9 cellular contexts compared by ENCODE assay signal in genomic region chr1:67830928-67831596, GRCh38. TPM values are rescaled to one million over a fixed set of nuclear protein-coding genes. Genes with fewer than 3 reads are reported as not detected.
DNase-seq lines count a peak whose midpoint lies in the region; ATAC-seq and TF ChIP-seq lines count a peak whose summit lies in the region.
"Had no signal": no experiment of that assay in that cellular context is flagged by ENCODE, and none has a peak within 500 bp of the region (broad histone marks: within the 10 kb centered on the region; RNA-seq: fewer than 3 reads in every experiment).

No MANE protein-coding gene starts in this region.

- H3K27me3 ChIP-seq in HCT116 (ENCODE audit: insufficient read depth, low read length) (no peaks in the 10 kb centered on the region), iPS-20b (ENCODE audit: insufficient read depth, low read length) (peaks cover 45% of the 10 kb centered on the region)

- H3K79me2 ChIP-seq in HCT116 (ENCODE audit: insufficient read depth, low read length) = peaks cover 61% of the 10 kb centered on the region

- no peak overlapping the region for H2AFZ ChIP-seq in HCT116 (ENCODE audit: low read depth, low read length, poor library complexity, severe bottlenecking)

- H3K9ac ChIP-seq in HCT116 (ENCODE audit: low read length) (peak overlapping the region; percentile 69), iPS-20b (ENCODE audit: low read depth, low read length) (peak overlapping the region; percentile 60; the same call in 1 of the 2 replicates)

- RAD21 ChIA-PET in HCT116 (lab: Charles Lee; ENCODE audit: low non-redundant PET in 1 of 2, low total read pairs in 2 of 2, uncharacterized antibody in 2 of 2, unreplicated experiment in 2 of 2) = no interaction called here

- no peaks in the 10 kb centered on the region for H4K20me1 ChIP-seq in HCT116 (ENCODE audit: insufficient read depth)

- TF ChIP-seq CTCF in HCT116 (IDR thresholded peaks at IDR 0.05 in 2 of 3, conservative IDR thresholded peaks at IDR 0.05 in 1 of 3; ENCODE audit: borderline replicate concordance in 1 of 3, insufficient read depth in 1 of 3, low read depth in 2 of 3, low read length in 2 of 3) (no peak), astrocyte of the cerebellum (IDR thresholded peaks at IDR 0.05; ENCODE audit: low read depth, low read length, missing control alignments) (no peak)

- no peaks in the 10 kb centered on the region for H3K36me3 Mint-ChIP-seq in activated CD8-positive, alpha-beta memory T cell treated with anti-CD3 and anti-CD28 coated beads, Interleukin-2, amount 10 ng/mL, durations not matched to agents 7 days and 5 days
- H3K36me3 Mint-ChIP-seq: IgD-negative memory B cell had no signal

- no peak overlapping the region for H3K4me3 Mint-ChIP-seq in activated CD8-positive, alpha-beta memory T cell treated with anti-CD3 and anti-CD28 coated beads, Interleukin-2, amount 10 ng/mL, durations not matched to agents 7 days and 5 days

- H3K36me3 ChIP-seq in HCT116 (ENCODE audit: control insufficient read depth in 1 of 2, insufficient read depth in 2 of 2, low read length in 2 of 2) (peaks cover 0 to 2% of the 10 kb centered on the region in 2 experiments; a peak in 1 of 4 replicates), iPS-20b (ENCODE audit: insufficient read depth, low read depth, low read length) (no peaks in the 10 kb centered on the region)

- TF ChIP-seq POLR2A in HCT116 (IDR thresholded peaks at IDR 0.05; ENCODE audit: borderline replicate concordance, extremely low read depth, insufficient read depth, insufficient read length) = no peak

- intact Hi-C loops in HCT116 (cut with micrococcal nuclease) = loop anchor here (5.0 to 10.0 kb wide), 2 partner anchors 146 to 299 kb away; partner anchors contain the start of gene GADD45A

- H3K9me3 Mint-ChIP-seq in activated CD8-positive, alpha-beta memory T cell treated with anti-CD3 and anti-CD28 coated beads, Interleukin-2, amount 10 ng/mL, durations not matched to agents 7 days and 5 days (ENCODE audit: low read depth) = no peaks in the 10 kb centered on the region
- H3K9me3 Mint-ChIP-seq: IgD-negative memory B cell had no signal

- H3K27ac Mint-ChIP-seq in activated CD8-positive, alpha-beta memory T cell treated with anti-CD3 and anti-CD28 coated beads, Interleukin-2, amount 10 ng/mL, durations not matched to agents 7 days and 5 days = no peak overlapping the region
- H3K27ac Mint-ChIP-seq: IgD-negative memory B cell had no signal

- CTCF ChIA-PET in HCT116 (lab: Charles Lee) = interaction anchor here (0.8 to 2.0 kb wide), 2 partner anchors 19 to 65 kb away, joined by 3 to 5 read pairs; no protein-coding TSS in a partner anchor
- CTCF ChIA-PET in activated CD8-positive, alpha-beta memory T cell treated with anti-CD3 and anti-CD28 coated beads, Interleukin-2, amount 10 ng/mL, durations not matched to agents 7 days and 5 days (lab: Charles Lee) = no interaction called here

- no TSS peak for BruUV-seq in HCT116 (replicated peaks; lab: Mats Ljungman, UMichigan)

- in situ Hi-C loops in astrocyte of the cerebellum (cut with HindIII; ENCODE audit: low sequenced_read_pairs) = no loop called here

- H3K4me1 ChIP-seq in HCT116 (ENCODE audit: control insufficient read depth in 1 of 2, insufficient read depth in 2 of 2, low read length in 2 of 2) (peaks cover 12 to 28% of the 10 kb centered on the region in 2 experiments), iPS-20b (ENCODE audit: insufficient read depth, low read length) (peaks cover 11% of the 10 kb centered on the region; the same call in 1 of the 2 replicates)

- H3K27ac ChIP-seq in HCT116 (ENCODE audit: low read depth, low read length) (peak overlapping the region; percentile 79; the same call in 1 of the 2 replicates), iPS-20b (ENCODE audit: low read length) (no peak overlapping the region), skin epidermis (peak overlapping the region in 17 of 21 experiments; percentile 14 to 97 (median 89))

- TF ChIP-seq RAD21 in HCT116 (IDR thresholded peaks at IDR 0.05; ENCODE audit: low read depth) = no peak

- H3K27me3 Mint-ChIP-seq in activated CD8-positive, alpha-beta memory T cell treated with anti-CD3 and anti-CD28 coated beads, Interleukin-2, amount 10 ng/mL, durations not matched to agents 7 days and 5 days = peaks cover 63% of the 10 kb centered on the region

- POLR2A ChIA-PET in HCT116 (lab: Charles Lee) = interaction anchor here (1.1 to 1.8 kb wide), 2 partner anchors 11 to 19 kb away, joined by 3 to 5 read pairs; no protein-coding TSS in a partner anchor

- peaks cover 17% of the 10 kb centered on the region for H3K4me1 Mint-ChIP-seq in activated CD8-positive, alpha-beta memory T cell treated with anti-CD3 and anti-CD28 coated beads, Interleukin-2, amount 10 ng/mL, durations not matched to agents 7 days and 5 days

- H3K9me2 ChIP-seq in HCT116 (ENCODE audit: insufficient read depth) = no peaks in the 10 kb centered on the region

- H3K4me3 ChIP-seq in HCT116 (replicated peaks in 1 of 2; ENCODE audit: low read depth in 1 of 2, low read length in 2 of 2) (peak overlapping the region; percentile 82 to 84), astrocyte of the cerebellum (ENCODE audit: low read depth, low read length) (peak overlapping the region; percentile 63), iPS-20b (ENCODE audit: low read length) (peak overlapping the region; percentile 79), skin epidermis (peak overlapping the region in 6 of 7 experiments; percentile 53 to 90 (median 72))

- H3K9me3 ChIP-seq in HCT116 (ENCODE audit: control insufficient read depth in 1 of 2, insufficient read depth in 1 of 2, low read depth in 1 of 2, low read length in 2 of 2) = no peaks in the 10 kb centered on the region
- H3K9me3 ChIP-seq in iPS-20b (ENCODE audit: insufficient read depth, low read depth, low read length) = no peaks in the 10 kb centered on the region

- no peak for DNase-seq in HCT116 (ENCODE audit: low read depth, low spot score)
- DNase-seq in astrocyte of the cerebellum (ENCODE audit: low read depth) = no peak
- DNase-seq in activated CD8-positive, alpha-beta memory T cell treated with anti-CD3 and anti-CD28 coated beads, Interleukin-2, amount 10 ng/mL, durations not matched to agents 7 days and 5 days = no peak
- DNase-seq in CD1c-positive myeloid dendritic cell (ENCODE audit: extremely low spot score) = no peak
- no peak for DNase-seq in NCI-H2227 (lab: John Stamatoyannopoulos, UW; ENCODE audit: unreplicated experiment)

- ATAC-seq in HCT116 (no peak), HG02970 (IDR thresholded peaks at IDR 0.05; ENCODE audit: low FRiP score, unreplicated experiment) (no peak)
- no peak for ATAC-seq in activated CD8-positive, alpha-beta memory T cell treated with anti-CD3 and anti-CD28 coated beads, Interleukin-2, amount 10 ng/mL, durations not matched to agents 7 days and 5 days

- H3K4me2 ChIP-seq in HCT116 (ENCODE audit: low read length) = peak overlapping the region; percentile 98

TF ChIP-seq in HCT116, 20 proteins besides CTCF, POLR2A, EP300 and RAD21:
- TF ChIP-seq ZNF274 (IDR thresholded peaks at IDR 0.05; ENCODE audit: low read depth, low read length) = no peak
- no peak for TF ChIP-seq CBX3 (IDR thresholded peaks at IDR 0.05; ENCODE audit: low read depth)
- TF ChIP-seq EGR1 (IDR thresholded peaks at IDR 0.05; ENCODE audit: low read depth) = no peak
- no peak for TF ChIP-seq SIN3A (IDR thresholded peaks at IDR 0.05; ENCODE audit: low read depth)
- TF ChIP-seq ELF1 (IDR thresholded peaks at IDR 0.05; ENCODE audit: borderline replicate concordance, low read depth) = no peak
- TF ChIP-seq EZH2phosphoT487 (IDR thresholded peaks at IDR 0.05; ENCODE audit: borderline replicate concordance) = no peak
- no peak for TF ChIP-seq JUND (IDR thresholded peaks at IDR 0.05)
- TF ChIP-seq ZFX (IDR thresholded peaks at IDR 0.05) = no peak
- no peak for TF ChIP-seq SRF (IDR thresholded peaks at IDR 0.05; ENCODE audit: low read depth)
- TF ChIP-seq SP1 (IDR thresholded peaks at IDR 0.05; ENCODE audit: low read depth) = no peak
- no peak for TF ChIP-seq ATF3 (IDR thresholded peaks at IDR 0.05)
- no peak for TF ChIP-seq MAX (IDR thresholded peaks at IDR 0.05)
- no peak for TF ChIP-seq REST (IDR thresholded peaks at IDR 0.05; ENCODE audit: low read depth)
- no peak for TF ChIP-seq FOSL1 (IDR thresholded peaks at IDR 0.05; ENCODE audit: low read depth)

RNA-seq across cellular contexts. Expression of gene GNG12, which starts 2.2 kb away (rescaled TPM):
- 49.6 TPM for total RNA-seq in HCT116 (2021; ENCODE audit: unreplicated experiment)
- 13.6 and 19.4 TPM in 2 replicates for polyA plus RNA-seq in HCT116 (2012)
- under 1 TPM in 1 of 2 experiments, not detected in 1; 0.33 TPM for total RNA-seq in activated CD8-positive, alpha-beta memory T cell treated with anti-CD3 and anti-CD28 coated beads, Interleukin-2, amount 10 ng/mL, durations not matched to agents 7 days and 5 days
- polyA plus RNA-seq: IgD-negative memory B cell had no signal

Comparison
In these comparisons a context has a peak if more than half of its experiments do, and no peak if none do; other contexts are left out.
1. RNA of gene GNG12, which starts 2.2 kb away (total RNA-seq): 49.6 TPM in HCT116 (single experiment); 0.33 TPM in activated CD8-positive, alpha-beta memory T cell treated with anti-CD3 and anti-CD28 coated beads, Interleukin-2, amount 10 ng/mL, durations not matched to agents 7 days and 5 days; every median in the first group is over 10 times any median in the second.
2. Peak in every context shown above with its lines, with median percentiles within 50 percentile points of each other: H3K4me3 ChIP-seq.